ENCODE assay signal across 13 cellular contexts in the genomic region with DNA sequence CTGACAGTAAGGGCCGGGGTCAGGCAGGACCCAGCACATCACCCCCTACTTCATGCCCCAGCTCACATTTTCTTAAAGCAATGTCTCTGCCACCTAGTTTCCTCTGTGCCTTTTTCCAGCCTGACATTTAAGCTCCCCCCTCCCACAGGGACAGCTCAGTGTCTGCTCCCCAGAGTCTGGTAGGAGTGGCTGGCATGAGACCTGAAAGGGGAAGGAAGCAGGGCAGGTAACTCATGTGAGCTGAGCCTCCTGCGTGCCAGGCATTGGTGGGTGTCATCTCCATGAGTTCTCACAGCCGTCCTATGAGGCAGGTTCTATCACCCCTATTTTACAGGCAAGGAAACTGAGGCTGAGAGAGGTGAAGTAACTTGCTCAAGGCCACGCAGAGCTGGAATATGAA. TPM values are rescaled to one million over a fixed set of nuclear protein-coding genes. Genes with fewer than 3 reads are reported as not detected.
DNase-seq lines count a peak whose midpoint lies in the region; ATAC-seq and TF ChIP-seq lines count a peak whose summit lies in the region.
"Had no signal": no experiment of that assay in that cellular context is flagged by ENCODE, and none has a peak within 500 bp of the region (broad histone marks: within the 10 kb centered on the region; RNA-seq: fewer than 3 reads in every experiment).

No MANE protein-coding gene starts in this region.

- H3K4me2 ChIP-seq in fibroblast of lung (ENCODE audit: extremely low read depth, insufficient read depth, low read length): peak overlapping the region; percentile 100

- no peaks in the 10 kb centered on the region for H3K9me3 Mint-ChIP-seq in WTC11
- no peaks in the 10 kb centered on the region for H3K9me3 Mint-ChIP-seq in stimulated activated memory B cell treated with anti-CD40 and anti-IgM and Interleukin-4, amounts not matched to agents 10 μg/mL and 1 μg/mL and 100 μg/mL, for 72 hours

- ATAC-seq in WTC11: no peak
- ATAC-seq in stimulated activated memory B cell treated with anti-CD40 and anti-IgM and Interleukin-4, amounts not matched to agents 10 μg/mL and 1 μg/mL and 100 μg/mL, for 72 hours: no peak

- DNase-seq in NCI-H2171 treated with DMSO at 0.1 percent for 48 hours (lab: John Stamatoyannopoulos, UW) (peak; percentile 18), NCI-H2171 (lab: John Stamatoyannopoulos, UW) (no peak), WTC11 (ENCODE audit: low spot score) (no peak), fibroblast of lung (ENCODE audit: low read depth in 2 of 2) (no peak), lower leg skin (ENCODE audit: low spot score in 2 of 2) (no peak), SK-N-DZ (ENCODE audit: low spot score) (no peak), GM10248 (ENCODE audit: extremely low spot score) (no peak)
- DNase-seq: NCI-H1092, SIG-M5, small intestine had no signal

- TF ChIP-seq CTCF in WTC11 (IDR thresholded peaks at IDR 0.05): no peak
- TF ChIP-seq CTCF in fibroblast of lung (conservative IDR thresholded peaks at IDR 0.05 in 1 of 2, IDR thresholded peaks at IDR 0.05 in 1 of 2; ENCODE audit: low read depth in 1 of 2, low read length in 2 of 2): no peak
- no peak for TF ChIP-seq CTCF in lower leg skin (IDR thresholded peaks at IDR 0.05)
- TF ChIP-seq CTCF in GM10248 (IDR thresholded peaks at IDR 0.05; ENCODE audit: control extremely low read depth, extremely low read depth, low read depth, missing control alignments): no peak

- CTCF ChIA-PET in WTC11 (lab: Charles Lee) (interaction anchor here (6.5 kb wide), 1 partner anchor 13 kb away, joined by 158 read pairs; no protein-coding TSS in a partner anchor), GM10248 (lab: Yijun Ruan, JAX) (interaction anchor here (0.8 to 16.0 kb wide), 10 partner anchors 10 to 300 kb away, joined by 3 to 336 read pairs (median 3); a partner anchor contains a TSS)

- H3K4me1 ChIP-seq in fibroblast of lung (ENCODE audit: control insufficient read depth, extremely low read depth, insufficient read depth, low read length): peaks cover 17% of the 10 kb centered on the region

- peaks cover 8% of the 10 kb centered on the region; the same call in 1 of the 2 replicates for H3K36me3 Mint-ChIP-seq in WTC11
- peaks cover 33% of the 10 kb centered on the region for H3K36me3 Mint-ChIP-seq in stimulated activated memory B cell treated with anti-CD40 and anti-IgM and Interleukin-4, amounts not matched to agents 10 μg/mL and 1 μg/mL and 100 μg/mL, for 72 hours

- 74 to 80% methylated on average over 4 of the region's 4 CpGs for WGBS in lower leg skin, 2 donors

- POLR2A ChIA-PET in WTC11 (lab: Charles Lee): interaction anchor here (0.6 to 1.5 kb wide), 2 partner anchors 55 to 138 kb away, joined by 3 to 4 read pairs; no protein-coding TSS in a partner anchor
- POLR2A ChIA-PET in GM10248 (lab: Yijun Ruan, JAX): interaction anchor here (0.6 to 2.2 kb wide), 4 partner anchors 11 to 81 kb away, joined by 3 to 5 read pairs (median 4); no protein-coding TSS in a partner anchor

- H3K79me2 ChIP-seq in fibroblast of lung (ENCODE audit: control insufficient read depth, insufficient read depth, low read length): peaks cover 8% of the 10 kb centered on the region

- no peaks in the 10 kb centered on the region for H4K20me1 ChIP-seq in fibroblast of lung (ENCODE audit: control insufficient read depth, extremely low read depth, insufficient read depth, low read length)

- H3K27me3 ChIP-seq in fibroblast of lung (ENCODE audit: control insufficient read depth, insufficient read depth, low read length): no peaks in the 10 kb centered on the region

- H3K9ac ChIP-seq in fibroblast of lung (ENCODE audit: insufficient read depth, low read length): peak overlapping the region; percentile 98

- no peak overlapping the region for H2AFZ ChIP-seq in fibroblast of lung (ENCODE audit: low read length)

- peak overlapping the region; percentile 91 for H3K27ac ChIP-seq in fibroblast of lung (ENCODE audit: insufficient read depth, low read length)
- H3K27ac ChIP-seq: 22Rv1 had no signal

- TF ChIP-seq POLR2A in lower leg skin (IDR thresholded peaks at IDR 0.05): no peak

- H3K27me3 Mint-ChIP-seq in WTC11 (ENCODE audit: low read depth): peaks cover 4% of the 10 kb centered on the region; the same call in 1 of the 2 replicates
- no peaks in the 10 kb centered on the region for H3K27me3 Mint-ChIP-seq in stimulated activated memory B cell treated with anti-CD40 and anti-IgM and Interleukin-4, amounts not matched to agents 10 μg/mL and 1 μg/mL and 100 μg/mL, for 72 hours

- H3K36me3 ChIP-seq in fibroblast of lung (ENCODE audit: control insufficient read depth, insufficient read depth, low read length): peaks cover 28% of the 10 kb centered on the region

- no peak overlapping the region for H3K27ac Mint-ChIP-seq in WTC11
- H3K27ac Mint-ChIP-seq in stimulated activated memory B cell treated with anti-CD40 and anti-IgM and Interleukin-4, amounts not matched to agents 10 μg/mL and 1 μg/mL and 100 μg/mL, for 72 hours: peak overlapping the region; percentile 96

- peak overlapping the region; percentile 88; the same call in 1 of the 2 replicates for H3K4me3 Mint-ChIP-seq in WTC11
- H3K4me3 Mint-ChIP-seq in stimulated activated memory B cell treated with anti-CD40 and anti-IgM and Interleukin-4, amounts not matched to agents 10 μg/mL and 1 μg/mL and 100 μg/mL, for 72 hours: peak overlapping the region; percentile 96

- intact Hi-C loops in lower leg skin (cut with DNase I; ENCODE audit: low total_unique reads): no loop called here

- peak overlapping the region in 2 of 4 experiments; percentile 75 to 80 for H3K4me3 ChIP-seq in fibroblast of lung (replicated peaks in 1 of 4; ENCODE audit: control extremely low read depth in 1 of 4, insufficient read depth in 1 of 4, low read depth in 3 of 4, low read length in 4 of 4)
- H3K4me3 ChIP-seq in lower leg skin (ENCODE audit: low read depth, poor library complexity, severe bottlenecking): no peak overlapping the region

- peaks cover 28% of the 10 kb centered on the region for H3K4me1 Mint-ChIP-seq in WTC11
- H3K4me1 Mint-ChIP-seq in stimulated activated memory B cell treated with anti-CD40 and anti-IgM and Interleukin-4, amounts not matched to agents 10 μg/mL and 1 μg/mL and 100 μg/mL, for 72 hours: peaks cover 58% of the 10 kb centered on the region

- H3K9me3 ChIP-seq in fibroblast of lung (ENCODE audit: control insufficient read depth, insufficient read depth, low read depth, low read length): no peaks in the 10 kb centered on the region

TF ChIP-seq in WTC11, 78 proteins besides CTCF, POLR2A, EP300 and RAD21 (continues in another document):
- TF ChIP-seq TP53 (CRISPR knock-in tag; IDR thresholded peaks at IDR 0.05) (no peak), TEAD4 (CRISPR knock-in tag; IDR thresholded peaks at IDR 0.05) (no peak), ZNF396 (CRISPR knock-in tag; IDR thresholded peaks at IDR 0.05; ENCODE audit: borderline replicate concordance) (no peak), FOXK1 (CRISPR knock-in tag; IDR thresholded peaks at IDR 0.05) (no peak), MYBL2 (CRISPR knock-in tag; IDR thresholded peaks at IDR 0.05) (no peak), RORB (CRISPR knock-in tag; IDR thresholded peaks at IDR 0.05) (no peak)
- TF ChIP-seq, protein P1, sequence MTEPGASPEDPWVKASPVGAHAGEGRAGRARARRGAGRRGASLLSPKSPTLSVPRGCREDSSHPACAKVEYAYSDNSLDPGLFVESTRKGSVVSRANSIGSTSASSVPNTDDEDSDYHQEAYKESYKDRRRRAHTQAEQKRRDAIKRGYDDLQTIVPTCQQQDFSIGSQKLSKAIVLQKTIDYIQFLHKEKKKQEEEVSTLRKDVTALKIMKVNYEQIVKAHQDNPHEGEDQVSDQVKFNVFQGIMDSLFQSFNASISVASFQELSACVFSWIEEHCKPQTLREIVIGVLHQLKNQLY (CRISPR knock-in tag; IDR thresholded peaks at IDR 0.05): no peak

RNA-seq across cellular contexts. Expression of a gene that starts 1.5 kb away (rescaled TPM):
- 36.1 to 42.8 TPM (median 40.3 TPM) in 3 replicates for total RNA-seq in WTC11 (2021)
- total RNA-seq in fibroblast of lung: 55.2 and 81.3 TPM in 2 replicates
- polyA plus RNA-seq in fibroblast of lung: 24.9 and 29.8 TPM in 2 replicates
- 41.3 and 41.7 TPM in 2 replicates for polyA plus RNA-seq in fibroblast of lung (2012)
- 72.4 and 88.4 TPM in 2 replicates for polyA minus RNA-seq in fibroblast of lung (ENCODE audit: low replicate concordance)
- 100 to 1,000 TPM; 125 to 152 (median 140) TPM for total RNA-seq in lower leg skin
- 30.2 and 51.8 TPM in 2 replicates for polyA plus RNA-seq in SK-N-DZ (2014; cell fraction: cytosol; rRNA removed)
- polyA plus RNA-seq in SK-N-DZ (2014; cell fraction: nucleus; rRNA removed): 68.1 and 77.5 TPM in 2 replicates

RNA-seq across cellular contexts. Expression of a gene that starts 27.0 kb away (rescaled TPM):
- total RNA-seq in WTC11 (2021) (40.8 to 58.7 TPM (median 52.3 TPM) in 3 replicates), fibroblast of lung (5.6 and 7.7 TPM in 2 replicates), lower leg skin (100 to 1,000 TPM; 181 to 522 (median 240) TPM)
- polyA plus RNA-seq in fibroblast of lung: 14.7 and 34.2 TPM in 2 replicates
- polyA plus RNA-seq in fibroblast of lung (2012): 9.0 and 21.6 TPM in 2 replicates
- polyA minus RNA-seq in fibroblast of lung (ENCODE audit: low replicate concordance): 32.2 and 48.9 TPM in 2 replicates
- polyA plus RNA-seq in SK-N-DZ (2014; cell fraction: cytosol; rRNA removed): 13.1 and 17.9 TPM in 2 replicates
- 9.7 and 19.0 TPM in 2 replicates for polyA plus RNA-seq in SK-N-DZ (2014; cell fraction: nucleus; rRNA removed)

RNA-seq across cellular contexts. Expression of a gene that starts 27.6 kb away (rescaled TPM):
- total RNA-seq in WTC11 (2021) (0.20 TPM in 1 of 3 replicates, not detected in the others), fibroblast of lung (not detected in 2 replicates), lower leg skin (not detected)
- polyA plus RNA-seq in fibroblast of lung: not detected in 2 replicates
- not detected in 2 replicates for polyA plus RNA-seq in fibroblast of lung (2012)
- polyA minus RNA-seq in fibroblast of lung (ENCODE audit: low replicate concordance): not detected in 2 replicates
- polyA plus RNA-seq in SK-N-DZ (2014; cell fraction: cytosol; rRNA removed): not detected in 2 replicates
- polyA plus RNA-seq in SK-N-DZ (2014; cell fraction: nucleus; rRNA removed): not detected in 2 replicates
- polyA plus RNA-seq: keratinocyte had no signal

RNA-seq across cellular contexts. Expression of a gene that starts 28.5 kb away (rescaled TPM):
- total RNA-seq in WTC11 (2021): 3.8 to 5.7 TPM (median 5.2 TPM) in 3 replicates
- total RNA-seq in fibroblast of lung: 3.5 and 10.8 TPM in 2 replicates
- polyA plus RNA-seq in fibroblast of lung: 0.28 and 0.55 TPM in 2 replicates
- 1.3 and 1.4 TPM in 2 replicates for polyA plus RNA-seq in fibroblast of lung (2012)
- polyA minus RNA-seq in fibroblast of lung (ENCODE audit: low replicate concordance): 0.93 and 0.94 TPM in 2 replicates
- under 1 TPM in 1 of 4 donors, not detected in 3; 0.23 TPM for total RNA-seq in lower leg skin
- 21.3 and 24.8 TPM in 2 replicates for polyA plus RNA-seq in SK-N-DZ (2014; cell fraction: cytosol; rRNA removed)
- polyA plus RNA-seq in SK-N-DZ (2014; cell fraction: nucleus; rRNA removed): 43.6 and 81.2 TPM in 2 replicates
- polyA plus RNA-seq: keratinocyte had no signal

RNA-seq across cellular contexts. Expression of a gene that starts 35.4 kb away (rescaled TPM):
- 27.4 to 28.8 TPM (median 27.5 TPM) in 3 replicates for total RNA-seq in WTC11 (2021)
- total RNA-seq in fibroblast of lung: 26.7 and 30.7 TPM in 2 replicates
- polyA plus RNA-seq in fibroblast of lung: 35.7 and 42.8 TPM in 2 replicates
- 32.5 and 40.0 TPM in 2 replicates for polyA plus RNA-seq in fibroblast of lung (2012)
- 63.1 and 132 TPM in 2 replicates for polyA minus RNA-seq in fibroblast of lung (ENCODE audit: low replicate concordance)
- total RNA-seq in lower leg skin: 10 to 100 TPM; 12.9 to 26.4 (median 13.8) TPM
- polyA plus RNA-seq in SK-N-DZ (2014; cell fraction: cytosol; rRNA removed): 33.9 and 39.8 TPM in 2 replicates
- 29.1 and 45.2 TPM in 2 replicates for polyA plus RNA-seq in SK-N-DZ (2014; cell fraction: nucleus; rRNA removed)
